In the genomic region with DNA sequence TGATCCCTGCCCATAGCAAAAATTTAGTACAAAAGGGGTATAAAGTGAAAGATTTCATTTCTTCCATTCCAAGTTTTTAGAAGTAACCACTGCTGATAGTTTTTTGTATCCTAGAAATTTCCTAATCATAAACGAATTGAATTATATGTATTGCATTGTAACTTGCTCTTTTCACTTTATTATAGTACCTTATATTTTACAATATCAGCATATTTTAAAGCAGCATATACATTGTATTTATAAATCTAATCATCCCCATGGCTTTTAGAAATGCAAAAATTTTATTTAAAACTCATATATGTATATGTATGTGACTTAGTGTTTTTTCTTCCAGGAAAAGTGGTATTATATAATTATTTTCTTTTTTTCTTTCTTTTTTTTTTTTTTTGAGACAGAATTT, we compare ENCODE assay signal across 16 cellular contexts. TPM values are rescaled to one million over a fixed set of nuclear protein-coding genes. Genes with fewer than 3 reads are reported as not detected.
A peak's percentile ranks its signal among the peaks of the same experiment; 100 is the strongest.
DNase-seq lines count a peak whose midpoint lies in the region; ATAC-seq, FAIRE-seq and TF ChIP-seq lines count a peak whose summit lies in the region.
"Had no signal": no experiment of that assay in that cellular context is flagged by ENCODE, and none has a peak within 500 bp of the region (broad histone marks: within the 10 kb centered on the region; RNA-seq: fewer than 3 reads in every experiment).

No MANE protein-coding gene starts in this region.

- CTCF ChIA-PET in HepG2 (lab: Yijun Ruan, JAX; ENCODE audit: low intra/inter-chr PET ratio, low total read pairs): no interaction called here

- H3K27me3 ChIP-seq in HepG2 (ENCODE audit: control insufficient read depth in 1 of 2, insufficient read depth in 2 of 2, low read length in 2 of 2): no peaks in the 10 kb centered on the region
- H3K27me3 ChIP-seq in right lobe of liver: no peaks in the 10 kb centered on the region

- H3K36me3 Mint-ChIP-seq in activated T-helper 17 cell treated with anti-CD3 and anti-CD28 coated beads, Interleukin-2, amount 50 U/mL, for 72 hours (ENCODE audit: low read depth): no peaks in the 10 kb centered on the region
- peaks cover 4% of the 10 kb centered on the region for H3K36me3 Mint-ChIP-seq in memory B cell

- no peak overlapping the region for H2AFZ ChIP-seq in HepG2 (ENCODE audit: low read length)

- TF ChIP-seq EP300 in HepG2 (IDR thresholded peaks at IDR 0.05; ENCODE audit: low read depth in 2 of 2, low read length in 2 of 2) (no peak), HepG2 (CRISPR knock-in tag; IDR thresholded peaks at IDR 0.05; ENCODE audit: borderline replicate concordance) (no peak)

- H3K27me3 Mint-ChIP-seq in activated T-helper 17 cell treated with anti-CD3 and anti-CD28 coated beads, Interleukin-2, amount 50 U/mL, for 72 hours: no peaks in the 10 kb centered on the region
- no peaks in the 10 kb centered on the region for H3K27me3 Mint-ChIP-seq in memory B cell
- H3K27me3 Mint-ChIP-seq: CD4-positive, alpha-beta T cell had no signal

- TF ChIP-seq POLR2A in HepG2 (IDR thresholded peaks at IDR 0.05; ENCODE audit: insufficient read depth in 1 of 2, low read depth in 2 of 2, low read length in 2 of 2) (no peak), right lobe of liver (IDR thresholded peaks at IDR 0.05) (no peak)

- H3K36me3 ChIP-seq in HepG2 (replicated peaks in 1 of 2; ENCODE audit: control insufficient read depth in 1 of 2, insufficient read depth in 2 of 2, low read length in 2 of 2): no peaks in the 10 kb centered on the region; a peak in 1 of 5 replicates
- H3K36me3 ChIP-seq in right lobe of liver: no peaks in the 10 kb centered on the region
- H3K36me3 ChIP-seq: HAP-1 had no signal

- no peak for FAIRE-seq in HepG2 (lab: Jason Lieb, UNC)
- FAIRE-seq: H1, HTR-8/SVneo had no signal

- no peak for TF ChIP-seq RAD21 in HepG2 (CRISPR knock-in tag; IDR thresholded peaks at IDR 0.05)

- no peak overlapping the region for H3K4me2 ChIP-seq in HepG2 (ENCODE audit: low read depth, low read length)
- H3K4me2 ChIP-seq: BLaER1 treated with 17β-estradiol and CSF1 and Interleukin-3, amounts not matched to agents 10 nM and 100 nM had no signal

- no peak for TF ChIP-seq CTCF in HepG2 (CRISPR knock-in tag; IDR thresholded peaks at IDR 0.05)
- no peak for TF ChIP-seq CTCF in right lobe of liver (IDR thresholded peaks at IDR 0.05)

- peaks cover 82% of the 10 kb centered on the region for H3K79me2 ChIP-seq in HepG2 (ENCODE audit: insufficient read depth, low read length)

- no peak for DNase-seq in HepG2 (ENCODE audit: low spot score)
- no peak for DNase-seq in right lobe of liver
- no peak for DNase-seq in memory B cell (ENCODE audit: low spot score in 2 of 2)
- no peak for DNase-seq in NCI-H128 (lab: John Stamatoyannopoulos, UW; ENCODE audit: unreplicated experiment)
- DNase-seq: ACHN; CD4-positive, alpha-beta T cell; DMS79; KBM-7 had no signal

- no peak overlapping the region for H3K9ac ChIP-seq in HepG2 (ENCODE audit: insufficient read depth, low read depth, low read length)
- H3K9ac ChIP-seq: BLaER1 treated with 17β-estradiol and CSF1 and Interleukin-3, amounts not matched to agents 10 nM and 100 nM had no signal

- 100% methylated on average over 1 of the region's 1 CpG for WGBS in HepG2 (ENCODE audit: low lambda C conversion rate)
- WGBS in right lobe of liver (ENCODE audit: insufficient coverage, low coverage, low lambda C conversion rate, missing lambda C conversion rate): 32% methylated on average over 1 of the region's 1 CpG

- intact Hi-C loops in HepG2 (cut with micrococcal nuclease; ENCODE audit: unreplicated experiment): no loop called here
- intact Hi-C loops in right lobe of liver (cut with DNase I): no loop called here

- peak overlapping the region; percentile 59 for H3K4me3 Mint-ChIP-seq in activated T-helper 17 cell treated with anti-CD3 and anti-CD28 coated beads, Interleukin-2, amount 50 U/mL, for 72 hours
- H3K4me3 Mint-ChIP-seq in memory B cell: no peak overlapping the region

- H3K4me3 ChIP-seq in HepG2 (replicated peaks in 1 of 3; ENCODE audit: insufficient read depth in 1 of 3, low read depth in 2 of 3, low read length in 3 of 3) (no peak overlapping the region), right lobe of liver (no peak overlapping the region)
- H3K4me3 ChIP-seq: BLaER1 treated with 17β-estradiol and CSF1 and Interleukin-3, amounts not matched to agents 10 nM and 100 nM; HAP-1 had no signal

- peaks cover 25% of the 10 kb centered on the region for H3K4me1 Mint-ChIP-seq in activated T-helper 17 cell treated with anti-CD3 and anti-CD28 coated beads, Interleukin-2, amount 50 U/mL, for 72 hours
- H3K4me1 Mint-ChIP-seq in memory B cell: peaks cover 24% of the 10 kb centered on the region

- no peak overlapping the region for H3K27ac Mint-ChIP-seq in activated T-helper 17 cell treated with anti-CD3 and anti-CD28 coated beads, Interleukin-2, amount 50 U/mL, for 72 hours
- peak overlapping the region; percentile 77 for H3K27ac Mint-ChIP-seq in memory B cell

- no TSS peak for BruUV-seq in HepG2 (replicated peaks; lab: Mats Ljungman, UMichigan)

- H4K20me1 ChIP-seq in HepG2 (ENCODE audit: insufficient read depth, low read length): peaks cover 8% of the 10 kb centered on the region; the same call in 1 of the 2 replicates

- H3K4me1 ChIP-seq in HepG2 (ENCODE audit: insufficient read depth, low read length): no peaks in the 10 kb centered on the region
- no peaks in the 10 kb centered on the region for H3K4me1 ChIP-seq in right lobe of liver

- H3K9me3 Mint-ChIP-seq in activated T-helper 17 cell treated with anti-CD3 and anti-CD28 coated beads, Interleukin-2, amount 50 U/mL, for 72 hours: no peaks in the 10 kb centered on the region
- H3K9me3 Mint-ChIP-seq in memory B cell: no peaks in the 10 kb centered on the region
- H3K9me3 Mint-ChIP-seq: CD4-positive, alpha-beta T cell had no signal

- in situ Hi-C loops in HepG2 (cut with HindIII; ENCODE audit: extremely low pct_ligation_motif_present, low pct_unique_long_range_greater_than_20kb): no loop called here

- H3K9me3 ChIP-seq in HepG2 (ENCODE audit: low read length) (no peaks in the 10 kb centered on the region), right lobe of liver (no peaks in the 10 kb centered on the region)
- H3K9me3 ChIP-seq: HAP-1 had no signal

- H3K27ac ChIP-seq in HepG2 (ENCODE audit: extremely low read length, insufficient read depth, low read length) (no peak overlapping the region), right lobe of liver (no peak overlapping the region)
- H3K27ac ChIP-seq: 22Rv1; BLaER1 treated with 17β-estradiol and CSF1 and Interleukin-3, amounts not matched to agents 10 nM and 100 nM had no signal

- POLR2A ChIA-PET in HepG2 (lab: Yijun Ruan, JAX): no interaction called here

- ATAC-seq in HepG2 (no peak), right lobe of liver (no peak), memory B cell (ENCODE audit: low read depth) (no peak), GM21619 (IDR thresholded peaks at IDR 0.05; ENCODE audit: unreplicated experiment) (no peak), HG02763 (IDR thresholded peaks at IDR 0.05; ENCODE audit: unreplicated experiment) (no peak)
- no peak for ATAC-seq in activated T-helper 17 cell treated with anti-CD3 and anti-CD28 coated beads, Interleukin-2, amount 50 U/mL, for 72 hours (replicated peaks)

TF ChIP-seq in HepG2, 621 proteins besides CTCF, POLR2A, EP300 and RAD21:
- no peak for TF ChIP-seq ZNF678 (CRISPR knock-in tag; IDR thresholded peaks at IDR 0.05)
- TF ChIP-seq MAFK (conservative IDR thresholded peaks at IDR 0.05 in 1 of 2, IDR thresholded peaks at IDR 0.05 in 1 of 2; ENCODE audit: low read length in 2 of 2): peak; percentile 27 to 49; a peak in 3 of 4 replicates
- no peak for TF ChIP-seq ARHGAP35 (CRISPR knock-in tag; IDR thresholded peaks at IDR 0.05; ENCODE audit: borderline replicate concordance)

RNA-seq across cellular contexts. Expression of a gene that starts 27.7 kb away (rescaled TPM):
- total RNA-seq in HepG2 (2016; rRNA removed; fragmentation: Illumina TruSeq; extraction: Trizol) (50.8 and 84.3 TPM in 2 replicates), right lobe of liver (10 to 100 TPM; 17.1 to 27.5 (median 23.9) TPM)
- total RNA-seq in HepG2 (2016; cell fraction: cytosol; rRNA removed; fragmentation: Illumina TruSeq; extraction: Trizol; ENCODE audit: low read depth): 8.1 and 8.9 TPM in 2 replicates
- total RNA-seq in HepG2 (2016; cell fraction: insoluble cytoplasmic fraction; rRNA removed; fragmentation: Illumina TruSeq; extraction: Trizol): 45.1 and 88.2 TPM in 2 replicates
- total RNA-seq in HepG2 (2016; cell fraction: membrane; rRNA removed; fragmentation: Illumina TruSeq; extraction: Trizol): 11.5 and 11.6 TPM in 2 replicates
- total RNA-seq in HepG2 (2016; cell fraction: nucleus; rRNA removed; fragmentation: Illumina TruSeq; extraction: Trizol): 39.1 and 41.8 TPM in 2 replicates
- polyA plus RNA-seq in HepG2 (2011; rRNA removed): 14.2 and 21.0 TPM in 2 replicates
- 8.5 and 12.3 TPM in 2 replicates for polyA plus RNA-seq in HepG2 (2011; cell fraction: cytosol; rRNA removed)
- 7.5 and 8.3 TPM in 2 replicates for polyA plus RNA-seq in HepG2 (2011; cell fraction: nucleus; rRNA removed)
- 23.3 and 33.3 TPM in 2 replicates for polyA plus RNA-seq in HepG2 (2012)
- polyA plus RNA-seq in HepG2 (2016; cell fraction: cytosol; fragmentation: Illumina TruSeq; extraction: Trizol; ENCODE audit: low read depth): 0.99 and 1.2 TPM in 2 replicates
- 45.2 and 46.2 TPM in 2 replicates for polyA plus RNA-seq in HepG2 (2016; cell fraction: insoluble cytoplasmic fraction; fragmentation: Illumina TruSeq; extraction: Trizol; ENCODE audit: low read depth)
- polyA plus RNA-seq in HepG2 (2016; cell fraction: membrane; fragmentation: Illumina TruSeq; extraction: Trizol; ENCODE audit: low read depth): 3.3 and 4.5 TPM in 2 replicates
- 22.9 and 26.4 TPM in 2 replicates for polyA plus RNA-seq in HepG2 (2016; cell fraction: nucleus; fragmentation: Illumina TruSeq; extraction: Trizol; ENCODE audit: insufficient read depth, low read depth)
- 16.9 and 56.6 TPM in 2 replicates for polyA minus RNA-seq in HepG2 (2011; rRNA and poly(A)+ RNA removed; ENCODE audit: low replicate concordance)
- polyA minus RNA-seq in HepG2 (2011; cell fraction: cytosol; rRNA and poly(A)+ RNA removed): 50.5 and 52.0 TPM in 2 replicates
- polyA minus RNA-seq in HepG2 (2011; cell fraction: nucleus; rRNA and poly(A)+ RNA removed): 69.6 and 74.7 TPM in 2 replicates
- total RNA-seq in activated T-helper 17 cell treated with anti-CD3 and anti-CD28 coated beads, Interleukin-2, amount 50 U/mL, for 72 hours: 10 to 100 TPM; 66.7 to 83.0 TPM
